17 cellular contexts compared by ENCODE assay signal in genomic region chr2:234454433-234454832, GRCh38. TPM values are rescaled to one million over a fixed set of nuclear protein-coding genes. Genes with fewer than 3 reads are reported as not detected.
DNase-seq lines count a peak whose midpoint lies in the region; ATAC-seq and TF ChIP-seq lines count a peak whose summit lies in the region.
"Had no signal": no experiment of that assay in that cellular context is flagged by ENCODE, and none has a peak within 500 bp of the region (broad histone marks: within the 10 kb centered on the region; RNA-seq: fewer than 3 reads in every experiment).

No MANE protein-coding gene starts in this region.

- H3K4me1 ChIP-seq in DND-41 (ENCODE audit: insufficient read depth, low read length), result peaks cover 76% of the 10 kb centered on the region
- H3K4me1 ChIP-seq: esophagus muscularis mucosa had no signal

- H3K27me3 Mint-ChIP-seq in activated T-helper 1 cell treated with anti-CD3 and anti-CD28 coated beads, Interleukin-12 subunit alpha, Interleukin-12 subunit beta, Interleukin-2, Interleukin-4 antibody, amounts not matched to agents 30 ng/mL and 10 ng/mL and 1 ng/mL, durations not matched to agents 14 hours and 24 hours and 36 hours (ENCODE audit: insufficient read depth), result peaks cover 2% of the 10 kb centered on the region
- no peaks in the 10 kb centered on the region for H3K27me3 Mint-ChIP-seq in natural killer cell (ENCODE audit: low read depth in 2 of 2)
- no peaks in the 10 kb centered on the region for H3K27me3 Mint-ChIP-seq in Calu3 (ENCODE audit: unreplicated experiment)
- H3K27me3 Mint-ChIP-seq: dendritic cell treated with granulocyte-macrophage colony-stimulating factor and Interleukin-4, amounts not matched to agents 40 ng/mL and 50 ng/mL, for 4 days had no signal

- peak overlapping the region; percentile 14 to 54 for H3K4me3 ChIP-seq in DND-41 (ENCODE audit: low read depth in 1 of 2, low read length in 2 of 2)
- H3K4me3 ChIP-seq in Jurkat, Clone E6-1 (ENCODE audit: low read length), result peak overlapping the region; percentile 30
- H3K4me3 ChIP-seq: esophagus muscularis mucosa, SK-N-MC, stomach had no signal

- peak overlapping the region; percentile 70 for H3K9ac ChIP-seq in DND-41 (ENCODE audit: low read depth, low read length)

- TF ChIP-seq CTCF in DND-41 (IDR thresholded peaks at IDR 0.05; ENCODE audit: borderline replicate concordance, extremely low read depth, low read length, poor library complexity, severe bottlenecking) (no peak), natural killer cell (IDR thresholded peaks at IDR 0.05) (no peak), Calu3 (IDR thresholded peaks at IDR 0.05; ENCODE audit: unreplicated experiment) (no peak)

- H3K27ac ChIP-seq in DND-41 (ENCODE audit: low read length), result peak overlapping the region; percentile 93
- H3K27ac ChIP-seq: esophagus muscularis mucosa, SK-N-MC, stomach had no signal

- H3K9me3 ChIP-seq in DND-41 (ENCODE audit: insufficient read depth, low read length, severe bottlenecking), result peaks cover 4% of the 10 kb centered on the region

- peaks cover 16% of the 10 kb centered on the region for H3K9me3 Mint-ChIP-seq in activated T-helper 1 cell treated with anti-CD3 and anti-CD28 coated beads, Interleukin-12 subunit alpha, Interleukin-12 subunit beta, Interleukin-2, Interleukin-4 antibody, amounts not matched to agents 30 ng/mL and 10 ng/mL and 1 ng/mL, durations not matched to agents 14 hours and 24 hours and 36 hours
- H3K9me3 Mint-ChIP-seq in natural killer cell, result no peaks in the 10 kb centered on the region
- H3K9me3 Mint-ChIP-seq in Calu3 (ENCODE audit: low read depth, unreplicated experiment), result peaks cover 7% of the 10 kb centered on the region

- CTCF ChIA-PET in Calu3 (lab: Charles Lee), result interaction anchor here (0.7 kb wide), 1 partner anchor 11 kb away, joined by 4 read pairs; no protein-coding TSS in a partner anchor

- H3K27ac Mint-ChIP-seq in activated T-helper 1 cell treated with anti-CD3 and anti-CD28 coated beads, Interleukin-12 subunit alpha, Interleukin-12 subunit beta, Interleukin-2, Interleukin-4 antibody, amounts not matched to agents 30 ng/mL and 10 ng/mL and 1 ng/mL, durations not matched to agents 14 hours and 24 hours and 36 hours, result peak overlapping the region; percentile 90
- H3K27ac Mint-ChIP-seq in natural killer cell, result peak overlapping the region; percentile 87 to 90
- H3K27ac Mint-ChIP-seq in Calu3 (ENCODE audit: unreplicated experiment), result no peak overlapping the region
- H3K27ac Mint-ChIP-seq: dendritic cell treated with granulocyte-macrophage colony-stimulating factor and Interleukin-4, amounts not matched to agents 40 ng/mL and 50 ng/mL, for 4 days had no signal

- no peaks in the 10 kb centered on the region for H4K20me1 ChIP-seq in DND-41 (ENCODE audit: insufficient read depth, low read length)

- no peaks in the 10 kb centered on the region for H3K36me3 ChIP-seq in DND-41 (ENCODE audit: insufficient read depth, low read length)
- H3K36me3 ChIP-seq: esophagus muscularis mucosa, stomach had no signal

- peaks cover 40% of the 10 kb centered on the region for H3K36me3 Mint-ChIP-seq in activated T-helper 1 cell treated with anti-CD3 and anti-CD28 coated beads, Interleukin-12 subunit alpha, Interleukin-12 subunit beta, Interleukin-2, Interleukin-4 antibody, amounts not matched to agents 30 ng/mL and 10 ng/mL and 1 ng/mL, durations not matched to agents 14 hours and 24 hours and 36 hours (ENCODE audit: low read depth)
- H3K36me3 Mint-ChIP-seq in natural killer cell, result peaks cover 8% of the 10 kb centered on the region
- no peaks in the 10 kb centered on the region for H3K36me3 Mint-ChIP-seq in Calu3 (ENCODE audit: insufficient read depth, unreplicated experiment)

- peak overlapping the region; percentile 55 for H3K4me2 ChIP-seq in DND-41 (ENCODE audit: insufficient read depth, low read length)

- no peaks in the 10 kb centered on the region for H3K27me3 ChIP-seq in DND-41 (ENCODE audit: insufficient read depth, low read length, poor library complexity)
- H3K27me3 ChIP-seq: esophagus muscularis mucosa, stomach had no signal

- no TSS peak for BruUV-seq in Calu3 (replicated peaks; lab: Mats Ljungman, UMichigan)

- ATAC-seq in DND-41 (ENCODE audit: insufficient read depth, low read depth) (peak; percentile 79), natural killer cell (peak; percentile 67 to 81 (median 70))
- ATAC-seq: PC-3 had no signal

- H3K79me2 ChIP-seq in DND-41 (ENCODE audit: insufficient read depth, low read length), result peaks cover 24% of the 10 kb centered on the region

- DNase-seq in DND-41 (peak; percentile 48), natural killer cell (no peak), kidney glomerular epithelial cell (lab: John Stamatoyannopoulos, UW) (no peak), Calu3 (no peak), HUDEP-2 (lab: John Stamatoyannopoulos, UW; ENCODE audit: unreplicated experiment in 76 of 76) (no peak)
- peak; percentile 87 for DNase-seq in Jurkat, Clone E6-1 (ENCODE audit: low read depth, low spot score)
- peak; percentile 38 for DNase-seq in activated T-helper 1 cell treated with anti-CD3 and anti-CD28 coated beads, Interleukin-12 subunit alpha, Interleukin-12 subunit beta, Interleukin-2, Interleukin-4 antibody, amounts not matched to agents 30 ng/mL and 10 ng/mL and 1 ng/mL, durations not matched to agents 14 hours and 24 hours and 36 hours (ENCODE audit: low spot score)
- DNase-seq: C1 segment of cervical spinal cord, mesenchymal stem cell, NCI-H187, NCI-H446, occipital lobe, PC-3, stomach had no signal

- H3K4me3 Mint-ChIP-seq in activated T-helper 1 cell treated with anti-CD3 and anti-CD28 coated beads, Interleukin-12 subunit alpha, Interleukin-12 subunit beta, Interleukin-2, Interleukin-4 antibody, amounts not matched to agents 30 ng/mL and 10 ng/mL and 1 ng/mL, durations not matched to agents 14 hours and 24 hours and 36 hours, result peak overlapping the region; percentile 79
- H3K4me3 Mint-ChIP-seq in natural killer cell (peak overlapping the region; percentile 82), Calu3 (ENCODE audit: low read depth, unreplicated experiment) (no peak overlapping the region)
- H3K4me3 Mint-ChIP-seq: dendritic cell treated with granulocyte-macrophage colony-stimulating factor and Interleukin-4, amounts not matched to agents 40 ng/mL and 50 ng/mL, for 4 days had no signal

- intact Hi-C loops in activated T-helper 1 cell treated with anti-CD3 and anti-CD28 coated beads, Interleukin-12 subunit alpha, Interleukin-12 subunit beta, Interleukin-2, Interleukin-4 antibody, amounts not matched to agents 30 ng/mL and 10 ng/mL and 1 ng/mL, durations not matched to agents 14 hours and 24 hours and 36 hours (cut with micrococcal nuclease), result loop anchor here (1.0 to 5.0 kb wide), 5 partner anchors 8 to 317 kb away; no protein-coding TSS in a partner anchor
- intact Hi-C loops in natural killer cell (cut with micrococcal nuclease) (no loop called here), Calu3 (cut with micrococcal nuclease; ENCODE audit: unreplicated experiment) (no loop called here)

- peaks cover 83% of the 10 kb centered on the region for H3K4me1 Mint-ChIP-seq in activated T-helper 1 cell treated with anti-CD3 and anti-CD28 coated beads, Interleukin-12 subunit alpha, Interleukin-12 subunit beta, Interleukin-2, Interleukin-4 antibody, amounts not matched to agents 30 ng/mL and 10 ng/mL and 1 ng/mL, durations not matched to agents 14 hours and 24 hours and 36 hours (ENCODE audit: low read depth)
- H3K4me1 Mint-ChIP-seq in natural killer cell (peaks cover 68 to 83% of the 10 kb centered on the region in 2 donors), Calu3 (ENCODE audit: low read depth, unreplicated experiment) (peaks cover 30% of the 10 kb centered on the region)

- H2AFZ ChIP-seq in DND-41 (ENCODE audit: low read depth, low read length), result no peak overlapping the region; the same call in 1 of the 2 replicates

RNA-seq across cellular contexts. Expression of gene ARL4C, which starts 42.4 kb away (rescaled TPM):
- polyA plus RNA-seq in Jurkat, Clone E6-1 (2012; ENCODE audit: insufficient read depth, insufficient read length), result 54.2 TPM
- total RNA-seq in activated T-helper 1 cell treated with anti-CD3 and anti-CD28 coated beads, Interleukin-12 subunit alpha, Interleukin-12 subunit beta, Interleukin-2, Interleukin-4 antibody, amounts not matched to agents 30 ng/mL and 10 ng/mL and 1 ng/mL, durations not matched to agents 14 hours and 24 hours and 36 hours, result 66.3 and 68.5 TPM in 2 replicates
- 100 to 1,000 TPM; 492 to 756 (median 664) TPM for total RNA-seq in natural killer cell
- total RNA-seq in Calu3 (2022), result 15.6 and 21.0 TPM in 2 replicates

Comparison
In these comparisons a context has a peak if more than half of its experiments do, and no peak if none do; other contexts are left out.
1. DNase-seq: peak in DND-41 (single experiment), Jurkat, Clone E6-1 (single experiment) and activated T-helper 1 cell treated with anti-CD3 and anti-CD28 coated beads, Interleukin-12 subunit alpha, Interleukin-12 subunit beta, Interleukin-2, Interleukin-4 antibody, amounts not matched to agents 30 ng/mL and 10 ng/mL and 1 ng/mL, durations not matched to agents 14 hours and 24 hours and 36 hours (single experiment); none in natural killer cell (single experiment), kidney glomerular epithelial cell (single experiment), Calu3 (single experiment) and HUDEP-2 (0 of 76).